ENCODE assay signal across 12 cellular contexts in genomic region chr20:33827629-33828325, GRCh38. TPM values are rescaled to one million over a fixed set of nuclear protein-coding genes. Genes with fewer than 3 reads are reported as not detected.
DNase-seq lines count a peak whose midpoint lies in the region; ATAC-seq and TF ChIP-seq lines count a peak whose summit lies in the region.
"Had no signal": no experiment of that assay in that cellular context is flagged by ENCODE, and none has a peak within 500 bp of the region (broad histone marks: within the 10 kb centered on the region; RNA-seq: fewer than 3 reads in every experiment).

No MANE protein-coding gene starts in this region.

- peak overlapping the region; percentile 26 for H3K27ac Mint-ChIP-seq in activated naive CD8-positive, alpha-beta T cell treated with anti-CD3 and anti-CD28 coated beads, Interleukin-2, amount 50 U/mL, for 24 hours
- peak overlapping the region; percentile 58 to 91 (median 82) for H3K27ac Mint-ChIP-seq in naive B cell

- H3K36me3 Mint-ChIP-seq in activated naive CD8-positive, alpha-beta T cell treated with anti-CD3 and anti-CD28 coated beads, Interleukin-2, amount 50 U/mL, for 24 hours (ENCODE audit: low read depth) = peaks cover 31% of the 10 kb centered on the region
- peaks cover 0 to 6% of the 10 kb centered on the region in 2 donors for H3K36me3 Mint-ChIP-seq in naive B cell

- no peak overlapping the region for H3K4me3 Mint-ChIP-seq in activated naive CD8-positive, alpha-beta T cell treated with anti-CD3 and anti-CD28 coated beads, Interleukin-2, amount 50 U/mL, for 24 hours
- peak overlapping the region in 3 of 8 donors; percentile 4 to 68 (median 25) for H3K4me3 Mint-ChIP-seq in naive B cell

- no peaks in the 10 kb centered on the region for H3K9me3 Mint-ChIP-seq in activated naive CD8-positive, alpha-beta T cell treated with anti-CD3 and anti-CD28 coated beads, Interleukin-2, amount 50 U/mL, for 24 hours
- H3K9me3 Mint-ChIP-seq in naive B cell = no peaks in the 10 kb centered on the region

- no peak for ATAC-seq in heart left ventricle
- ATAC-seq in activated naive CD8-positive, alpha-beta T cell treated with anti-CD3 and anti-CD28 coated beads, Interleukin-2, amount 50 U/mL, for 24 hours = no peak
- ATAC-seq in naive B cell (ENCODE audit: low read depth in 2 of 2) = no peak
- no peak for ATAC-seq in upper lobe of right lung
- ATAC-seq in GM18520 (IDR thresholded peaks at IDR 0.05; ENCODE audit: unreplicated experiment) = no peak

- peaks cover 51% of the 10 kb centered on the region for H3K4me1 ChIP-seq in cardiac muscle cell (ENCODE audit: low read depth)
- peaks cover 4 to 99% (median 82%) of the 10 kb centered on the region in 12 donors for H3K4me1 ChIP-seq in heart left ventricle
- peaks cover 79% of the 10 kb centered on the region for H3K4me1 ChIP-seq in upper lobe of right lung

- DNase-seq in cardiac muscle cell (ENCODE audit: low read depth in 1 of 2, low spot score in 1 of 2) = no peak
- DNase-seq in heart left ventricle = no peak
- DNase-seq in activated naive CD8-positive, alpha-beta T cell treated with anti-CD3 and anti-CD28 coated beads, Interleukin-2, amount 50 U/mL, for 24 hours = no peak
- DNase-seq in naive B cell = no peak
- no peak for DNase-seq in upper lobe of right lung
- no peak for DNase-seq in NCI-H146 (lab: John Stamatoyannopoulos, UW)
- no peak for DNase-seq in retina
- DNase-seq: ACHN; activated CD4-positive, CD25-positive, alpha-beta regulatory T cell treated with anti-CD3 and anti-CD28 coated beads, Interleukin-2, amount 50 U/mL, for 72 hours; GF-D8; NCI-H2081 had no signal

- no peak for TF ChIP-seq CTCF in cardiac muscle cell (IDR thresholded peaks at IDR 0.05; ENCODE audit: low read depth, low read length)
- TF ChIP-seq CTCF in heart left ventricle (IDR thresholded peaks at IDR 0.05) = no peak
- no peak for TF ChIP-seq CTCF in upper lobe of right lung (IDR thresholded peaks at IDR 0.05)

- H3K4me3 ChIP-seq in cardiac muscle cell (no peak overlapping the region), heart left ventricle (no peak overlapping the region), upper lobe of right lung (no peak overlapping the region)

- WGBS in heart left ventricle, 4 donors = 63 to 77% (median 72%) methylated on average over 4 of the region's 4 CpGs

- TF ChIP-seq POLR2A in heart left ventricle (IDR thresholded peaks at IDR 0.05) = no peak

- peaks cover 64% of the 10 kb centered on the region for H3K4me1 Mint-ChIP-seq in activated naive CD8-positive, alpha-beta T cell treated with anti-CD3 and anti-CD28 coated beads, Interleukin-2, amount 50 U/mL, for 24 hours
- peaks cover 67 to 84% (median 79%) of the 10 kb centered on the region in 3 donors for H3K4me1 Mint-ChIP-seq in naive B cell

- H3K27me3 ChIP-seq in cardiac muscle cell = no peaks in the 10 kb centered on the region
- no peaks in the 10 kb centered on the region for H3K27me3 ChIP-seq in heart left ventricle
- H3K27me3 ChIP-seq in upper lobe of right lung = no peaks in the 10 kb centered on the region

- H3K27ac ChIP-seq in cardiac muscle cell (peak overlapping the region; percentile 58), heart left ventricle (peak overlapping the region in 6 of 12 donors; percentile 0 to 69 (median 50)), upper lobe of right lung (peak overlapping the region; percentile 3)

- H3K27me3 Mint-ChIP-seq in activated naive CD8-positive, alpha-beta T cell treated with anti-CD3 and anti-CD28 coated beads, Interleukin-2, amount 50 U/mL, for 24 hours = no peaks in the 10 kb centered on the region
- H3K27me3 Mint-ChIP-seq in naive B cell = no peaks in the 10 kb centered on the region

- H3K36me3 ChIP-seq in cardiac muscle cell (no peaks in the 10 kb centered on the region), heart left ventricle (peaks cover 0 to 5% (median 0%) of the 10 kb centered on the region in 9 donors), upper lobe of right lung (no peaks in the 10 kb centered on the region)

- intact Hi-C loops in heart left ventricle (cut with DNase I) = no loop called here
- intact Hi-C loops in upper lobe of right lung (cut with DNase I) = no loop called here

- H3K9me3 ChIP-seq in cardiac muscle cell (ENCODE audit: low read depth) (no peaks in the 10 kb centered on the region), heart left ventricle (no peaks in the 10 kb centered on the region), upper lobe of right lung (no peaks in the 10 kb centered on the region)

RNA-seq across cellular contexts. Expression of gene CHMP4B, which starts 16.6 kb away (rescaled TPM):
- 106 and 110 TPM in 2 replicates for total RNA-seq in cardiac muscle cell
- polyA plus RNA-seq in cardiac muscle cell = 4.6 and 6.8 TPM in 2 replicates
- total RNA-seq in heart left ventricle = 100 to 1,000 TPM in 5 of 9 donors, 10 to 100 TPM in 4; 46.2 to 225 (median 106) TPM
- polyA plus RNA-seq in heart left ventricle = 100 to 1,000 TPM; 127 to 233 TPM
- polyA plus RNA-seq in naive B cell (ENCODE audit: low read depth in 6 of 6) = 1 to 10 TPM; 1.3 to 8.0 (median 7.2) TPM
- 86.6 TPM for total RNA-seq in upper lobe of right lung
